1 cellular context compared by ENCODE assay signal in the genomic region with DNA sequence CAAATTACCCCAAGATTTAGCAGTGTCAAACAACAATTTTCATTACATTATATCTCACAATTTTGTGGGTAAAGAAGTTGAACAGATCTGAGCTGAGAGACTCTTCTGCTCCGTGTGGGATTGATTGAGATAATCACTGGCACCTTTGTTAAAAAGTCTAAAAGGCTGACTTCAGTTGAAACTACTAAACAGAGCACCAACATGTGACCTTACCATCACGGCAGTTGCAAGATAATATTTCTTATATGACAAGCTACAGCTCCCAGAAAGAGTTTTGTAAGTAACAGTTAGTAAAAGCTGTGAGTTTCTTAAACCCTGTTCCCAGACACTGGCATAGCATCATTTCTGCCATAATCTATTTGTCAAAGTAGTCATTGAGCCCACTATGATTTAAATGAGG.
TF ChIP-seq lines count a peak whose summit lies in the region.

No MANE protein-coding gene starts in this region.

TF ChIP-seq in K562, 482 proteins besides CTCF, POLR2A, EP300 and RAD21:
- no peak for TF ChIP-seq ZNF699 (CRISPR knock-in tag; IDR thresholded peaks at IDR 0.05; ENCODE audit: insufficient replicate concordance)
- TF ChIP-seq, protein P1, sequence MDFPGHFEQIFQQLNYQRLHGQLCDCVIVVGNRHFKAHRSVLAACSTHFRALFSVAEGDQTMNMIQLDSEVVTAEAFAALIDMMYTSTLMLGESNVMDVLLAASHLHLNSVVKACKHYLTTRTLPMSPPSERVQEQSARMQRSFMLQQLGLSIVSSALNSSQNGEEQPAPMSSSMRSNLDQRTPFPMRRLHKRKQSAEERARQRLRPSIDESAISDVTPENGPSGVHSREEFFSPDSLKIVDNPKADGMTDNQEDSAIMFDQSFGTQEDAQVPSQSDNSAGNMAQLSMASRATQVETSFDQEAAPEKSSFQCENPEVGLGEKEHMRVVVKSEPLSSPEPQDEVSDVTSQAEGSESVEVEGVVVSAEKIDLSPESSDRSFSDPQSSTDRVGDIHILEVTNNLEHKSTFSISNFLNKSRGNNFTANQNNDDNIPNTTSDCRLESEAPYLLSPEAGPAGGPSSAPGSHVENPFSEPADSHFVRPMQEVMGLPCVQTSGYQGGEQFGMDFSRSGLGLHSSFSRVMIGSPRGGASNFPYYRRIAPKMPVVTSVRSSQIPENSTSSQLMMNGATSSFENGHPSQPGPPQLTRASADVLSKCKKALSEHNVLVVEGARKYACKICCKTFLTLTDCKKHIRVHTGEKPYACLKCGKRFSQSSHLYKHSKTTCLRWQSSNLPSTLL (IDR thresholded peaks at IDR 0.05), result no peak
- TF ChIP-seq SOX6 (IDR thresholded peaks at IDR 0.05), result no peak
- no peak for TF ChIP-seq PTBP1 (IDR thresholded peaks at IDR 0.05; ENCODE audit: low read depth, low read length)
- no peak for TF ChIP-seq MTA3 (IDR thresholded peaks at IDR 0.05; ENCODE audit: borderline replicate concordance)
- no peak for TF ChIP-seq ZSCAN32 (CRISPR knock-in tag; IDR thresholded peaks at IDR 0.05)
- TF ChIP-seq ZNF24 (IDR thresholded peaks at IDR 0.05), result no peak
- peak; percentile 65 for TF ChIP-seq MEIS2 (IDR thresholded peaks at IDR 0.05; ENCODE audit: partially characterized antibody)
- TF ChIP-seq, protein P2, sequence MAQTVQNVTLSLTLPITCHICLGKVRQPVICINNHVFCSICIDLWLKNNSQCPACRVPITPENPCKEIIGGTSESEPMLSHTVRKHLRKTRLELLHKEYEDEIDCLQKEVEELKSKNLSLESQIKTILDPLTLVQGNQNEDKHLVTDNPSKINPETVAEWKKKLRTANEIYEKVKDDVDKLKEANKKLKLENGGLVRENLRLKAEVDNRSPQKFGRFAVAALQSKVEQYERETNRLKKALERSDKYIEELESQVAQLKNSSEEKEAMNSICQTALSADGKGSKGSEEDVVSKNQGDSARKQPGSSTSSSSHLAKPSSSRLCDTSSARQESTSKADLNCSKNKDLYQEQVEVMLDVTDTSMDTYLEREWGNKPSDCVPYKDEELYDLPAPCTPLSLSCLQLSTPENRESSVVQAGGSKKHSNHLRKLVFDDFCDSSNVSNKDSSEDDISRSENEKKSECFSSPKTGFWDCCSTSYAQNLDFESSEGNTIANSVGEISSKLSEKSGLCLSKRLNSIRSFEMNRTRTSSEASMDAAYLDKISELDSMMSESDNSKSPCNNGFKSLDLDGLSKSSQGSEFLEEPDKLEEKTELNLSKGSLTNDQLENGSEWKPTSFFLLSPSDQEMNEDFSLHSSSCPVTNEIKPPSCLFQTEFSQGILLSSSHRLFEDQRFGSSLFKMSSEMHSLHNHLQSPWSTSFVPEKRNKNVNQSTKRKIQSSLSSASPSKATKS (CRISPR knock-in tag; IDR thresholded peaks at IDR 0.05), result no peak
- TF ChIP-seq ZNF644 (tag; IDR thresholded peaks at IDR 0.05; ENCODE audit: low read depth), result no peak
- TF ChIP-seq, protein P3, sequence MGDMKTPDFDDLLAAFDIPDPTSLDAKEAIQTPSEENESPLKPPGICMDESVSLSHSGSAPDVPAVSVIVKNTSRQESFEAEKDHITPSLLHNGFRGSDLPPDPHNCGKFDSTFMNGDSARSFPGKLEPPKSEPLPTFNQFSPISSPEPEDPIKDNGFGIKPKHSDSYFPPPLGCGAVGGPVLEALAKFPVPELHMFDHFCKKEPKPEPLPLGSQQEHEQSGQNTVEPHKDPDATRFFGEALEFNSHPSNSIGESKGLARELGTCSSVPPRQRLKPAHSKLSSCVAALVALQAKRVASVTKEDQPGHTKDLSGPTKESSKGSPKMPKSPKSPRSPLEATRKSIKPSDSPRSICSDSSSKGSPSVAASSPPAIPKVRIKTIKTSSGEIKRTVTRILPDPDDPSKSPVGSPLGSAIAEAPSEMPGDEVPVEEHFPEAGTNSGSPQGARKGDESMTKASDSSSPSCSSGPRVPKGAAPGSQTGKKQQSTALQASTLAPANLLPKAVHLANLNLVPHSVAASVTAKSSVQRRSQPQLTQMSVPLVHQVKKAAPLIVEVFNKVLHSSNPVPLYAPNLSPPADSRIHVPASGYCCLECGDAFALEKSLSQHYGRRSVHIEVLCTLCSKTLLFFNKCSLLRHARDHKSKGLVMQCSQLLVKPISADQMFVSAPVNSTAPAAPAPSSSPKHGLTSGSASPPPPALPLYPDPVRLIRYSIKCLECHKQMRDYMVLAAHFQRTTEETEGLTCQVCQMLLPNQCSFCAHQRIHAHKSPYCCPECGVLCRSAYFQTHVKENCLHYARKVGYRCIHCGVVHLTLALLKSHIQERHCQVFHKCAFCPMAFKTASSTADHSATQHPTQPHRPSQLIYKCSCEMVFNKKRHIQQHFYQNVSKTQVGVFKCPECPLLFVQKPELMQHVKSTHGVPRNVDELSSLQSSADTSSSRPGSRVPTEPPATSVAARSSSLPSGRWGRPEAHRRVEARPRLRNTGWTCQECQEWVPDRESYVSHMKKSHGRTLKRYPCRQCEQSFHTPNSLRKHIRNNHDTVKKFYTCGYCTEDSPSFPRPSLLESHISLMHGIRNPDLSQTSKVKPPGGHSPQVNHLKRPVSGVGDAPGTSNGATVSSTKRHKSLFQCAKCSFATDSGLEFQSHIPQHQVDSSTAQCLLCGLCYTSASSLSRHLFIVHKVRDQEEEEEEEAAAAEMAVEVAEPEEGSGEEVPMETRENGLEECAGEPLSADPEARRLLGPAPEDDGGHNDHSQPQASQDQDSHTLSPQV (IDR thresholded peaks at IDR 0.05), result peak; percentile 31; the same call in 1 of the 2 replicates
- no peak for TF ChIP-seq EWSR1 (IDR thresholded peaks at IDR 0.05; ENCODE audit: borderline replicate concordance, low read depth, partially characterized antibody)
- TF ChIP-seq, protein P4, sequence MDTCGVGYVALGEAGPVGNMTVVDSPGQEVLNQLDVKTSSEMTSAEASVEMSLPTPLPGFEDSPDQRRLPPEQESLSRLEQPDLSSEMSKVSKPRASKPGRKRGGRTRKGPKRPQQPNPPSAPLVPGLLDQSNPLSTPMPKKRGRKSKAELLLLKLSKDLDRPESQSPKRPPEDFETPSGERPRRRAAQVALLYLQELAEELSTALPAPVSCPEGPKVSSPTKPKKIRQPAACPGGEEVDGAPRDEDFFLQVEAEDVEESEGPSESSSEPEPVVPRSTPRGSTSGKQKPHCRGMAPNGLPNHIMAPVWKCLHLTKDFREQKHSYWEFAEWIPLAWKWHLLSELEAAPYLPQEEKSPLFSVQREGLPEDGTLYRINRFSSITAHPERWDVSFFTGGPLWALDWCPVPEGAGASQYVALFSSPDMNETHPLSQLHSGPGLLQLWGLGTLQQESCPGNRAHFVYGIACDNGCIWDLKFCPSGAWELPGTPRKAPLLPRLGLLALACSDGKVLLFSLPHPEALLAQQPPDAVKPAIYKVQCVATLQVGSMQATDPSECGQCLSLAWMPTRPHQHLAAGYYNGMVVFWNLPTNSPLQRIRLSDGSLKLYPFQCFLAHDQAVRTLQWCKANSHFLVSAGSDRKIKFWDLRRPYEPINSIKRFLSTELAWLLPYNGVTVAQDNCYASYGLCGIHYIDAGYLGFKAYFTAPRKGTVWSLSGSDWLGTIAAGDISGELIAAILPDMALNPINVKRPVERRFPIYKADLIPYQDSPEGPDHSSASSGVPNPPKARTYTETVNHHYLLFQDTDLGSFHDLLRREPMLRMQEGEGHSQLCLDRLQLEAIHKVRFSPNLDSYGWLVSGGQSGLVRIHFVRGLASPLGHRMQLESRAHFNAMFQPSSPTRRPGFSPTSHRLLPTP (IDR thresholded peaks at IDR 0.05; ENCODE audit: borderline replicate concordance, extremely low read depth, insufficient read length), result no peak
- TF ChIP-seq, protein P5, sequence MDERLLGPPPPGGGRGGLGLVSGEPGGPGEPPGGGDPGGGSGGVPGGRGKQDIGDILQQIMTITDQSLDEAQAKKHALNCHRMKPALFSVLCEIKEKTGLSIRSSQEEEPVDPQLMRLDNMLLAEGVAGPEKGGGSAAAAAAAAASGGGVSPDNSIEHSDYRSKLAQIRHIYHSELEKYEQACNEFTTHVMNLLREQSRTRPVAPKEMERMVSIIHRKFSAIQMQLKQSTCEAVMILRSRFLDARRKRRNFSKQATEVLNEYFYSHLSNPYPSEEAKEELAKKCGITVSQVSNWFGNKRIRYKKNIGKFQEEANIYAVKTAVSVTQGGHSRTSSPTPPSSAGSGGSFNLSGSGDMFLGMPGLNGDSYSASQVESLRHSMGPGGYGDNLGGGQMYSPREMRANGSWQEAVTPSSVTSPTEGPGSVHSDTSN (CRISPR knock-in tag; IDR thresholded peaks at IDR 0.05; ENCODE audit: low read depth), result no peak
- TF ChIP-seq, protein P5 (tag; conservative IDR thresholded peaks at IDR 0.05; ENCODE audit: low read depth), result peak; percentile 42; the same call in 1 of the 2 replicates
